In the genomic region with DNA sequence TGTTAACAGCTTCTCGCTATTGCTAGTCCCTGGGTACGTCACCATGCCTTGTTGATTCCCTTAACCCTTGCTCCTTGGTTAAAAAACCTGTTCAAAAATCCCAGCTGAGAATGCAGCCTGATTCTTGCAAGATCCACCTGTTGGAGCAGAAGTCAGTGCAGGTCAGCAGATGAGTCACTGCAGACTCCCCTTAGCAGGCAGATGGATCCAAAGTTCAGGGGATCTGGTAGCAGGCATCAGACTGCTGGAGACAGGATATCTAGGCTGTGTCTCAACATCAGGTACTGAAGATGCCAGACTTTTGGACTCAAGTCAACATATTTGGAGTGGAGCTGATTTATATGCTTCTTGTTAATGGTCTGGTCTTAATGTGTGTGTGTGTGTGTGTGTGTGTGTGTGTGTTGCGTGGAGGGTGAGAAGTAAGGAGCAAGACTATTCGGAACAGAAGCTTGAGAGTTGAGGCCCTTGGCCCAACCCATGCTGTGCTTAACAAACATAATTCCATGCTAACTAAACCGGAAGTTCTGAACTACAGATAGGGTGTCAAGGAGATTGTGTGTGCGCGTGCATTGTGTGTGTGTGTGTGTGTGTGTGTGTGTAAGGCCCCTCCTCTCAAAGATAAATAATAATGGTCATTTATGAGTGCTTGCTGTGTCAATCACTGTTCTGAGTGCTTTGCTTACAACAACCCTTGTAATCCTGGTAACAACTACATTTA, we compare ENCODE assay signal across 9 cellular contexts. TPM values are rescaled to one million over a fixed set of nuclear protein-coding genes. Genes with fewer than 3 reads are reported as not detected.
DNase-seq lines count a peak whose midpoint lies in the region; ATAC-seq and TF ChIP-seq lines count a peak whose summit lies in the region.
"Had no signal": no experiment of that assay in that cellular context is flagged by ENCODE, and none has a peak within 500 bp of the region (broad histone marks: within the 10 kb centered on the region; RNA-seq: fewer than 3 reads in every experiment).

No MANE protein-coding gene starts in this region.

- intact Hi-C loops in posterior cingulate gyrus (cut with DNase I): no loop called here

- DNase-seq in CD4-positive, CD25-positive, alpha-beta regulatory T cell: no peak
- DNase-seq in H9 (no peak), mesendoderm (peak; percentile 75), SW 1271 (lab: John Stamatoyannopoulos, UW) (no peak), 8988T (no peak), posterior cingulate gyrus (no peak)
- no peak for DNase-seq in activated CD8-positive, alpha-beta T cell treated with anti-CD3 and anti-CD28 coated beads, Interleukin-2, amount 10 ng/mL, durations not matched to agents 7 days and 5 days

- H4K8ac ChIP-seq in H9 (replicated peaks; ENCODE audit: insufficient read length, low read depth, low read length) (no peak overlapping the region), mesendoderm (ENCODE audit: low read depth, low read length) (no peak overlapping the region)

- peak overlapping the region; percentile 92 for H3K4me2 ChIP-seq in H9 (ENCODE audit: insufficient read depth, insufficient read length, low read length)
- H3K4me2 ChIP-seq in mesendoderm (ENCODE audit: low read length): no peak overlapping the region

- no peaks in the 10 kb centered on the region for H3K79me1 ChIP-seq in H9 (ENCODE audit: insufficient read depth, low read depth, low read length, poor library complexity, severe bottlenecking)
- H3K79me1 ChIP-seq in mesendoderm (ENCODE audit: low read length): peaks cover 6% of the 10 kb centered on the region

- no peak overlapping the region for H3T11ph ChIP-seq in H9 (ENCODE audit: low read length)

- H3K79me2 ChIP-seq in H9 (ENCODE audit: insufficient read depth, low read length): peaks cover 2% of the 10 kb centered on the region; the same call in 1 of the 2 replicates
- peaks cover 7% of the 10 kb centered on the region for H3K79me2 ChIP-seq in mesendoderm (ENCODE audit: control insufficient read depth, insufficient read depth, low read length)
- H3K79me2 ChIP-seq: parathyroid adenoma had no signal

- no peak overlapping the region for H4K5ac ChIP-seq in H9 (ENCODE audit: insufficient read length, low read depth, low read length)
- no peak overlapping the region for H4K5ac ChIP-seq in mesendoderm (ENCODE audit: low read length)

- H3K27ac ChIP-seq in CD4-positive, CD25-positive, alpha-beta regulatory T cell (ENCODE audit: insufficient read depth, low read length, poor library complexity, severe bottlenecking): no peak overlapping the region
- H3K27ac ChIP-seq in H9 (ENCODE audit: insufficient read length, low read depth, low read length): no peak overlapping the region
- no peak overlapping the region for H3K27ac ChIP-seq in mesendoderm (ENCODE audit: low read depth, low read length)
- H3K27ac ChIP-seq: parathyroid adenoma had no signal

- H3K4me3 ChIP-seq in CD4-positive, CD25-positive, alpha-beta regulatory T cell (ENCODE audit: low read depth, low read length): no peak overlapping the region
- H3K4me3 ChIP-seq in mesendoderm (ENCODE audit: low read length): no peak overlapping the region

- H3K14ac ChIP-seq in H9 (ENCODE audit: insufficient read depth, low read length): no peak overlapping the region

- CTCF ChIA-PET in activated CD8-positive, alpha-beta T cell treated with anti-CD3 and anti-CD28 coated beads, Interleukin-2, amount 10 ng/mL, durations not matched to agents 7 days and 5 days (lab: Charles Lee): interaction anchor here (0.7 to 1.1 kb wide), 2 partner anchors 13 to 71 kb away, joined by 3 read pairs; no protein-coding TSS in a partner anchor

- H2AFZ ChIP-seq in H9 (ENCODE audit: low read length): no peak overlapping the region

- H3K36me3 Mint-ChIP-seq in CD4-positive, CD25-positive, alpha-beta regulatory T cell: no peaks in the 10 kb centered on the region
- H3K36me3 Mint-ChIP-seq in H9 (ENCODE audit: insufficient read depth in 1 of 3, low read depth in 3 of 3): no peaks in the 10 kb centered on the region; a peak in 1 of 7 replicates
- no peaks in the 10 kb centered on the region for H3K36me3 Mint-ChIP-seq in activated CD8-positive, alpha-beta T cell treated with anti-CD3 and anti-CD28 coated beads, Interleukin-2, amount 10 ng/mL, durations not matched to agents 7 days and 5 days (ENCODE audit: low read depth)
- no peaks in the 10 kb centered on the region for H3K36me3 Mint-ChIP-seq in stimulated activated memory B cell treated with anti-CD40 and anti-IgM and Interleukin-4, amounts not matched to agents 10 μg/mL and 1 μg/mL and 100 μg/mL, for 72 hours

- H3K4me1 Mint-ChIP-seq in CD4-positive, CD25-positive, alpha-beta regulatory T cell: peaks cover 0 to 29% (median 10%) of the 10 kb centered on the region in 4 donors
- H3K4me1 Mint-ChIP-seq in H9: peaks cover 20 to 22% of the 10 kb centered on the region in 2 experiments
- peaks cover 24% of the 10 kb centered on the region for H3K4me1 Mint-ChIP-seq in activated CD8-positive, alpha-beta T cell treated with anti-CD3 and anti-CD28 coated beads, Interleukin-2, amount 10 ng/mL, durations not matched to agents 7 days and 5 days (ENCODE audit: low read depth)
- H3K4me1 Mint-ChIP-seq in stimulated activated memory B cell treated with anti-CD40 and anti-IgM and Interleukin-4, amounts not matched to agents 10 μg/mL and 1 μg/mL and 100 μg/mL, for 72 hours: peaks cover 15% of the 10 kb centered on the region

- peaks cover 12% of the 10 kb centered on the region for H3K23me2 ChIP-seq in H9 (ENCODE audit: insufficient read length, low read depth, low read length, poor library complexity, severe bottlenecking)

- H2BK15ac ChIP-seq in H9 (ENCODE audit: low read depth, low read length): no peak overlapping the region
- H2BK15ac ChIP-seq in mesendoderm (replicated peaks; ENCODE audit: low read depth): no peak overlapping the region

- no peak overlapping the region for H3K23ac ChIP-seq in H9 (ENCODE audit: insufficient read length, low read depth, low read length)
- no peak overlapping the region for H3K23ac ChIP-seq in mesendoderm (ENCODE audit: low read length)

- H4K91ac ChIP-seq in H9 (ENCODE audit: insufficient read length, low read depth, low read length): no peak overlapping the region

- H3K27me3 Mint-ChIP-seq in CD4-positive, CD25-positive, alpha-beta regulatory T cell: peaks cover 26% of the 10 kb centered on the region
- peaks cover 20% of the 10 kb centered on the region for H3K27me3 Mint-ChIP-seq in H9 (ENCODE audit: low read depth)
- peaks cover 8% of the 10 kb centered on the region for H3K27me3 Mint-ChIP-seq in activated CD8-positive, alpha-beta T cell treated with anti-CD3 and anti-CD28 coated beads, Interleukin-2, amount 10 ng/mL, durations not matched to agents 7 days and 5 days (ENCODE audit: low read depth)
- peaks cover 40% of the 10 kb centered on the region for H3K27me3 Mint-ChIP-seq in stimulated activated memory B cell treated with anti-CD40 and anti-IgM and Interleukin-4, amounts not matched to agents 10 μg/mL and 1 μg/mL and 100 μg/mL, for 72 hours

- POLR2A ChIA-PET in activated CD8-positive, alpha-beta T cell treated with anti-CD3 and anti-CD28 coated beads, Interleukin-2, amount 10 ng/mL, durations not matched to agents 7 days and 5 days (lab: Charles Lee): no interaction called here

- TF ChIP-seq CTCF in H9 (conservative IDR thresholded peaks at IDR 0.05): no peak

- no CpG with 5 or more reads among the region's 7 CpGs for WGBS in H9 (ENCODE audit: extremely low coverage, insufficient read length, low lambda C conversion rate)
- WGBS in mesendoderm (ENCODE audit: extremely low coverage, insufficient coverage, low lambda C conversion rate): no CpG with 5 or more reads among the region's 7 CpGs

- peaks cover 0 to 2% (median 0%) of the 10 kb centered on the region in 7 donors for H3K9me3 Mint-ChIP-seq in CD4-positive, CD25-positive, alpha-beta regulatory T cell
- H3K9me3 Mint-ChIP-seq in H9: no peaks in the 10 kb centered on the region; a peak in 1 of 5 replicates
- no peaks in the 10 kb centered on the region for H3K9me3 Mint-ChIP-seq in activated CD8-positive, alpha-beta T cell treated with anti-CD3 and anti-CD28 coated beads, Interleukin-2, amount 10 ng/mL, durations not matched to agents 7 days and 5 days (ENCODE audit: insufficient read depth)
- no peaks in the 10 kb centered on the region for H3K9me3 Mint-ChIP-seq in stimulated activated memory B cell treated with anti-CD40 and anti-IgM and Interleukin-4, amounts not matched to agents 10 μg/mL and 1 μg/mL and 100 μg/mL, for 72 hours

- no peak for ATAC-seq in CD4-positive, CD25-positive, alpha-beta regulatory T cell (ENCODE audit: low read depth in 2 of 2)
- no peak for ATAC-seq in activated CD8-positive, alpha-beta T cell treated with anti-CD3 and anti-CD28 coated beads, Interleukin-2, amount 10 ng/mL, durations not matched to agents 7 days and 5 days
- no peak for ATAC-seq in stimulated activated memory B cell treated with anti-CD40 and anti-IgM and Interleukin-4, amounts not matched to agents 10 μg/mL and 1 μg/mL and 100 μg/mL, for 72 hours

- no peak overlapping the region for H3K56ac ChIP-seq in H9 (ENCODE audit: insufficient read length, low read depth, low read length)
- peak overlapping the region; percentile 87 for H3K56ac ChIP-seq in mesendoderm (ENCODE audit: low read length)

- H3K4me3 Mint-ChIP-seq in CD4-positive, CD25-positive, alpha-beta regulatory T cell: peak overlapping the region in 3 of 4 donors; percentile 76 to 90 (median 86)
- H3K4me3 Mint-ChIP-seq in H9: peak overlapping the region; percentile 86 to 95
- H3K4me3 Mint-ChIP-seq in activated CD8-positive, alpha-beta T cell treated with anti-CD3 and anti-CD28 coated beads, Interleukin-2, amount 10 ng/mL, durations not matched to agents 7 days and 5 days: peak overlapping the region; percentile 76
- H3K4me3 Mint-ChIP-seq in stimulated activated memory B cell treated with anti-CD40 and anti-IgM and Interleukin-4, amounts not matched to agents 10 μg/mL and 1 μg/mL and 100 μg/mL, for 72 hours: no peak overlapping the region

- no peak overlapping the region for H2BK12ac ChIP-seq in H9 (ENCODE audit: insufficient read length, low read depth, low read length)

- H2AK5ac ChIP-seq in H9 (ENCODE audit: insufficient read length, low read length): no peak overlapping the region
- no peak overlapping the region for H2AK5ac ChIP-seq in mesendoderm (ENCODE audit: low read length)

- peak overlapping the region in 1 of 3 donors; percentile 31 for H3K27ac Mint-ChIP-seq in CD4-positive, CD25-positive, alpha-beta regulatory T cell
- no peak overlapping the region for H3K27ac Mint-ChIP-seq in H9
- H3K27ac Mint-ChIP-seq in activated CD8-positive, alpha-beta T cell treated with anti-CD3 and anti-CD28 coated beads, Interleukin-2, amount 10 ng/mL, durations not matched to agents 7 days and 5 days: no peak overlapping the region
- H3K27ac Mint-ChIP-seq in stimulated activated memory B cell treated with anti-CD40 and anti-IgM and Interleukin-4, amounts not matched to agents 10 μg/mL and 1 μg/mL and 100 μg/mL, for 72 hours: no peak overlapping the region

- no peaks in the 10 kb centered on the region for H3K36me3 ChIP-seq in CD4-positive, CD25-positive, alpha-beta regulatory T cell (ENCODE audit: control insufficient read depth, insufficient read depth, low read length)
- H3K36me3 ChIP-seq in mesendoderm (ENCODE audit: control insufficient read depth, insufficient read depth, low read length): no peaks in the 10 kb centered on the region

- no peak overlapping the region for H2BK120ac ChIP-seq in H9 (ENCODE audit: low read depth, low read length, poor library complexity, severe bottlenecking)
- no peak overlapping the region for H2BK120ac ChIP-seq in mesendoderm (ENCODE audit: low read depth, low read length)

- H3K4me1 ChIP-seq in CD4-positive, CD25-positive, alpha-beta regulatory T cell (ENCODE audit: control insufficient read depth, insufficient read depth, low read length, poor library complexity, severe bottlenecking): peaks cover 13% of the 10 kb centered on the region
- H3K4me1 ChIP-seq in H9 (ENCODE audit: insufficient read depth, low read length) (peaks cover 3% of the 10 kb centered on the region; the same call in 1 of the 2 replicates), mesendoderm (ENCODE audit: control insufficient read depth, low read depth, low read length) (peaks cover 15% of the 10 kb centered on the region)
- H3K4me1 ChIP-seq: parathyroid adenoma had no signal

- H3K27me3 ChIP-seq in CD4-positive, CD25-positive, alpha-beta regulatory T cell (ENCODE audit: control insufficient read depth, insufficient read depth, low read length): peaks cover 13% of the 10 kb centered on the region
- H3K27me3 ChIP-seq in H9 (ENCODE audit: insufficient read depth, low read length) (no peaks in the 10 kb centered on the region; the same call in 1 of the 2 replicates), mesendoderm (ENCODE audit: insufficient read depth, low read length, poor library complexity) (no peaks in the 10 kb centered on the region)

- H3K9me3 ChIP-seq in CD4-positive, CD25-positive, alpha-beta regulatory T cell (ENCODE audit: control insufficient read depth in 2 of 2, low read length in 2 of 2): no peaks in the 10 kb centered on the region
- H3K9me3 ChIP-seq in H9 (ENCODE audit: control insufficient read depth, low read depth, low read length): no peaks in the 10 kb centered on the region

- H3K18ac ChIP-seq in H9 (ENCODE audit: insufficient read length, low read depth, low read length) (no peak overlapping the region), mesendoderm (ENCODE audit: low read length) (no peak overlapping the region)

- H2BK20ac ChIP-seq in H9 (ENCODE audit: low read depth, low read length, poor library complexity, severe bottlenecking): no peak overlapping the region

- H2BK5ac ChIP-seq in H9 (ENCODE audit: insufficient read length, low read length) (no peak overlapping the region), mesendoderm (ENCODE audit: low read length) (no peak overlapping the region)

- H3K9ac ChIP-seq in H9 (ENCODE audit: extremely low read depth, insufficient read length, low read length) (no peak overlapping the region), mesendoderm (ENCODE audit: low read length) (no peak overlapping the region)
- H3K9ac ChIP-seq: parathyroid adenoma had no signal

- H4K20me1 ChIP-seq in H9 (ENCODE audit: control insufficient read depth, insufficient read depth, insufficient read length): no peaks in the 10 kb centered on the region

- H3K4ac ChIP-seq in H9 (ENCODE audit: low read depth, low read length) (no peak overlapping the region), mesendoderm (ENCODE audit: low read depth, low read length) (no peak overlapping the region)

RNA-seq across cellular contexts. Expression of gene C3orf52, which starts 1.1 kb away (rescaled TPM):
- total RNA-seq in CD4-positive, CD25-positive, alpha-beta regulatory T cell: 0.59 TPM
- under 1 TPM; 0.13 to 0.67 (median 0.42) TPM for polyA plus RNA-seq in CD4-positive, CD25-positive, alpha-beta regulatory T cell
- 11.1 and 11.2 TPM in 2 replicates for total RNA-seq in H9 (2021)
- 1 to 10 TPM; 2.3 to 2.5 TPM for total RNA-seq in activated CD8-positive, alpha-beta T cell treated with anti-CD3 and anti-CD28 coated beads, Interleukin-2, amount 10 ng/mL, durations not matched to agents 7 days and 5 days
- 6.2 TPM for polyA plus RNA-seq in mesendoderm (2013, experiment 1 of 2)
- polyA plus RNA-seq in mesendoderm (2013, experiment 2 of 2): 6.9 TPM

RNA-seq across cellular contexts. Expression of gene GCSAM, which starts 47.9 kb away (rescaled TPM):
- 11.8 TPM for total RNA-seq in CD4-positive, CD25-positive, alpha-beta regulatory T cell
- 10 to 100 TPM in 2 of 4 donors, 1 to 10 TPM in 2; 8.1 to 13.6 (median 10.4) TPM for polyA plus RNA-seq in CD4-positive, CD25-positive, alpha-beta regulatory T cell
- total RNA-seq in H9 (2021): not detected in 2 replicates
- 1 to 10 TPM; 5.6 to 6.9 TPM for total RNA-seq in activated CD8-positive, alpha-beta T cell treated with anti-CD3 and anti-CD28 coated beads, Interleukin-2, amount 10 ng/mL, durations not matched to agents 7 days and 5 days
- not detected for polyA plus RNA-seq in mesendoderm (2013, experiment 1 of 2)
- not detected for polyA plus RNA-seq in mesendoderm (2013, experiment 2 of 2)

RNA-seq across cellular contexts. Expression of gene TMPRSS7, which starts 50.6 kb away (rescaled TPM):
- total RNA-seq in CD4-positive, CD25-positive, alpha-beta regulatory T cell: not detected
- not detected for polyA plus RNA-seq in CD4-positive, CD25-positive, alpha-beta regulatory T cell
- total RNA-seq in H9 (2021): not detected in 2 replicates
- total RNA-seq in activated CD8-positive, alpha-beta T cell treated with anti-CD3 and anti-CD28 coated beads, Interleukin-2, amount 10 ng/mL, durations not matched to agents 7 days and 5 days: not detected
- polyA plus RNA-seq in mesendoderm (2013, experiment 1 of 2): 0.01 TPM
- not detected for polyA plus RNA-seq in mesendoderm (2013, experiment 2 of 2)
